21 cellular contexts compared by ENCODE assay signal in genomic region chr7:148433521-148434180, GRCh38.
DNase-seq lines count a peak whose midpoint lies in the region; ATAC-seq and TF ChIP-seq lines count a peak whose summit lies in the region.
"Had no signal": no experiment of that assay in that cellular context is flagged by ENCODE, and none has a peak within 500 bp of the region (broad histone marks: within the 10 kb centered on the region; RNA-seq: fewer than 3 reads in every experiment).

No MANE protein-coding gene starts in this region.

- H3K36me3 ChIP-seq in testis (ENCODE audit: low read depth, missing control alignments) = no peaks in the 10 kb centered on the region
- H3K36me3 ChIP-seq: BE2C, Peyer's patch had no signal

- H3K9me3 Mint-ChIP-seq in nephron = no peaks in the 10 kb centered on the region

- no peaks in the 10 kb centered on the region for H3K36me3 Mint-ChIP-seq in nephron (ENCODE audit: low read depth)
- H3K36me3 Mint-ChIP-seq: CD4-positive, CD25-positive, alpha-beta regulatory T cell had no signal

- no peak overlapping the region for H3K4me3 Mint-ChIP-seq in nephron
- H3K4me3 Mint-ChIP-seq: CD4-positive, CD25-positive, alpha-beta regulatory T cell had no signal

- no peak overlapping the region for H3K4me3 ChIP-seq in testis
- H3K4me3 ChIP-seq: GM12878, GM23248, Peyer's patch had no signal

- no peak overlapping the region for H3K27ac ChIP-seq in foreskin keratinocyte
- H3K27ac ChIP-seq in testis = no peak overlapping the region
- H3K27ac ChIP-seq: GM23248, Peyer's patch had no signal

- TF ChIP-seq CTCF in foreskin keratinocyte (conservative IDR thresholded peaks at IDR 0.05) = no peak
- TF ChIP-seq CTCF in nephron (IDR thresholded peaks at IDR 0.05; ENCODE audit: unreplicated experiment in 3 of 3) = no peak
- no peak for TF ChIP-seq CTCF in testis (IDR thresholded peaks at IDR 0.05)

- no peaks in the 10 kb centered on the region for H3K9me3 ChIP-seq in testis
- H3K9me3 ChIP-seq: BE2C, Caco-2, Peyer's patch had no signal

- H3K4me1 Mint-ChIP-seq in nephron = peaks cover 15% of the 10 kb centered on the region
- H3K4me1 Mint-ChIP-seq: CD4-positive, CD25-positive, alpha-beta regulatory T cell had no signal

- WGBS in testis, 2 donors = 65 to 78% methylated on average over 3 of the region's 3 CpGs

- peak overlapping the region in 2 of 3 experiments; percentile 2 to 12 for H3K27ac Mint-ChIP-seq in nephron

- H3K4me1 ChIP-seq in foreskin keratinocyte (peaks cover 5% of the 10 kb centered on the region), testis (no peaks in the 10 kb centered on the region)

- H3K27me3 Mint-ChIP-seq in nephron (ENCODE audit: low read depth) = peaks cover 26% of the 10 kb centered on the region

- intact Hi-C loops in testis (cut with DNase I; ENCODE audit: low total_unique reads) = no loop called here

- TF ChIP-seq POLR2A in testis (IDR thresholded peaks at IDR 0.05) = no peak

- no peaks in the 10 kb centered on the region for H3K27me3 ChIP-seq in foreskin keratinocyte
- H3K27me3 ChIP-seq in testis = no peaks in the 10 kb centered on the region
- H3K27me3 ChIP-seq: BE2C, Peyer's patch had no signal

- DNase-seq in NCI-H2171 treated with DMSO at 0.1 percent for 48 hours (lab: John Stamatoyannopoulos, UW) = peak; percentile 48
- DNase-seq in NCI-H2171 (lab: John Stamatoyannopoulos, UW) = no peak
- peak; percentile 93 for DNase-seq in SK-N-DZ (ENCODE audit: low spot score)
- no peak for DNase-seq in foreskin keratinocyte
- no peak for DNase-seq in KG1 (lab: John Stamatoyannopoulos, UW)
- no peak for DNase-seq in testis
- DNase-seq: BE2C; Caco-2; CD4-positive, CD25-positive, alpha-beta regulatory T cell; HCEC 1CT; KBM-7; NCI-H187 treated with DMSO at 0.1 percent for 48 hours; NCI-H446; NCI-H526 treated with DMSO at 0.1 percent for 48 hours; NK-92 treated with Interleukin-12 subunit alpha and Interleukin-12 subunit beta, amount 100 ng/mL, for 24 hours; Peyer's patch had no signal

- ATAC-seq in foreskin keratinocyte = peak; percentile 20
- ATAC-seq in HG03342 (IDR thresholded peaks at IDR 0.05; ENCODE audit: unreplicated experiment) = no peak
- ATAC-seq: GM12878, Right ventricle myocardium inferior had no signal

Comparison
In these comparisons a context has a peak if more than half of its experiments do, and no peak if none do; other contexts are left out.
1. DNase-seq: peak in NCI-H2171 treated with DMSO at 0.1 percent for 48 hours (single experiment) and SK-N-DZ (single experiment); none in NCI-H2171 (single experiment), foreskin keratinocyte (0 of 2), KG1 (single experiment) and testis (single experiment).